23 cellular contexts compared by ENCODE assay signal in genomic region chr11:123822591-123822990, GRCh38. TPM values are rescaled to one million over a fixed set of nuclear protein-coding genes. Genes with fewer than 3 reads are reported as not detected.
DNase-seq lines count a peak whose midpoint lies in the region; ATAC-seq and TF ChIP-seq lines count a peak whose summit lies in the region.
"Had no signal": no experiment of that assay in that cellular context is flagged by ENCODE, and none has a peak within 500 bp of the region (broad histone marks: within the 10 kb centered on the region; RNA-seq: fewer than 3 reads in every experiment).

No MANE protein-coding gene starts in this region.

- H3K79me1 ChIP-seq in trophoblast cell (ENCODE audit: low read length) = no peaks in the 10 kb centered on the region

- H3K27me3 ChIP-seq in GM23338 (ENCODE audit: insufficient read depth) = no peaks in the 10 kb centered on the region
- no peaks in the 10 kb centered on the region for H3K27me3 ChIP-seq in trophoblast cell (ENCODE audit: insufficient read depth, low read length)
- no peaks in the 10 kb centered on the region for H3K27me3 ChIP-seq in suprapubic skin
- no peaks in the 10 kb centered on the region for H3K27me3 ChIP-seq in stomach

- no peaks in the 10 kb centered on the region for H3K9me2 ChIP-seq in GM23338 (ENCODE audit: insufficient read depth)

- H3K4ac ChIP-seq in trophoblast cell (ENCODE audit: low read depth, low read length) = no peak overlapping the region

- no peaks in the 10 kb centered on the region for H4K20me1 ChIP-seq in GM23338 (replicated peaks; ENCODE audit: insufficient read depth)

- no peak overlapping the region for H2BK12ac ChIP-seq in trophoblast cell (ENCODE audit: low read length)

- DNase-seq in GM23338 (ENCODE audit: low spot score) = peak; percentile 22
- DNase-seq in left colon = no peak
- peak; percentile 65 to 84 for DNase-seq in trophoblast cell
- DNase-seq in cerebellum (ENCODE audit: low spot score) = no peak
- DNase-seq in RWPE1 (ENCODE audit: low spot score) = no peak
- no peak for DNase-seq in suprapubic skin (ENCODE audit: low spot score in 2 of 2)
- DNase-seq in stomach = no peak
- DNase-seq: activated B cell treated with CpG ODN at 0.5 μM for 24 hours; activated CD8-positive, alpha-beta T cell treated with anti-CD3 and anti-CD28 coated beads, Interleukin-2, amount 10 ng/mL, durations not matched to agents 7 days and 5 days; activated naive CD8-positive, alpha-beta T cell treated with anti-CD3 and anti-CD28 coated beads, Interleukin-2, amount 50 U/mL, for 24 hours; activated T-cell treated with anti-CD3 and anti-CD28 coated beads, Interleukin-2, amount 50 U/mL, for 48 hours; central memory CD4-positive, alpha-beta T cell; effector memory CD8-positive, alpha-beta T cell; GDM1; IMR-90; NCI-H446 treated with DMSO at 0.1 percent for 48 hours; right cardiac atrium; SIG-M5; stimulated activated CD4-positive, alpha-beta T cell treated with anti-CD3 and anti-CD28 coated beads, Interleukin-1b, Interleukin-23, amount 100 ng/mL, for 48 hours had no signal

- H3K4me3 ChIP-seq in GM23338 (no peak overlapping the region), trophoblast cell (ENCODE audit: low read depth, low read length) (no peak overlapping the region), suprapubic skin (no peak overlapping the region), stomach (no peak overlapping the region)
- H3K4me3 ChIP-seq: GM12878 had no signal

- H2AFZ ChIP-seq in GM23338 = peak overlapping the region; percentile 85
- H2AFZ ChIP-seq in trophoblast cell (ENCODE audit: insufficient read depth, low read length, poor library complexity) = no peak overlapping the region

- H4K91ac ChIP-seq in trophoblast cell (ENCODE audit: low read depth, low read length) = no peak overlapping the region

- no peak overlapping the region for H3K18ac ChIP-seq in trophoblast cell (ENCODE audit: low read length)

- POLR2A ChIA-PET in RWPE1 (lab: Yijun Ruan, JAX; ENCODE audit: low non-redundant PET) = no interaction called here

- H3K4me3 Mint-ChIP-seq in GM23338 = no peak overlapping the region
- H3K4me3 Mint-ChIP-seq in activated T-helper 17 cell treated with anti-CD3 and anti-CD28 coated beads, Interleukin-2, amount 50 U/mL, for 72 hours = peak overlapping the region; percentile 54
- H3K4me3 Mint-ChIP-seq: activated B cell treated with CpG ODN at 0.5 μM for 24 hours; activated CD8-positive, alpha-beta T cell treated with anti-CD3 and anti-CD28 coated beads, Interleukin-2, amount 10 ng/mL, durations not matched to agents 7 days and 5 days; activated naive CD8-positive, alpha-beta T cell treated with anti-CD3 and anti-CD28 coated beads, Interleukin-2, amount 50 U/mL, for 24 hours; effector memory CD8-positive, alpha-beta T cell had no signal

- no peaks in the 10 kb centered on the region for H3K4me1 ChIP-seq in GM23338 (ENCODE audit: insufficient read depth)
- peaks cover 0 to 1% of the 10 kb centered on the region in 2 experiments for H3K4me1 ChIP-seq in trophoblast cell (ENCODE audit: control insufficient read depth in 1 of 2, insufficient read depth in 2 of 2, low read length in 2 of 2)
- no peaks in the 10 kb centered on the region for H3K4me1 ChIP-seq in suprapubic skin
- no peaks in the 10 kb centered on the region for H3K4me1 ChIP-seq in stomach

- no peak overlapping the region for H3K27ac Mint-ChIP-seq in GM23338
- peak overlapping the region; percentile 32 for H3K27ac Mint-ChIP-seq in activated T-helper 17 cell treated with anti-CD3 and anti-CD28 coated beads, Interleukin-2, amount 50 U/mL, for 72 hours
- H3K27ac Mint-ChIP-seq: activated B cell treated with CpG ODN at 0.5 μM for 24 hours; activated CD8-positive, alpha-beta T cell treated with anti-CD3 and anti-CD28 coated beads, Interleukin-2, amount 10 ng/mL, durations not matched to agents 7 days and 5 days; activated naive CD8-positive, alpha-beta T cell treated with anti-CD3 and anti-CD28 coated beads, Interleukin-2, amount 50 U/mL, for 24 hours; effector memory CD8-positive, alpha-beta T cell had no signal

- H4K12ac ChIP-seq in trophoblast cell (ENCODE audit: low read depth, low read length) = no peak overlapping the region

- H3K36me3 Mint-ChIP-seq in GM23338 (ENCODE audit: low read depth) = no peaks in the 10 kb centered on the region; the same call in 2 of the 3 replicates
- H3K36me3 Mint-ChIP-seq in activated T-helper 17 cell treated with anti-CD3 and anti-CD28 coated beads, Interleukin-2, amount 50 U/mL, for 72 hours (ENCODE audit: low read depth) = no peaks in the 10 kb centered on the region

- H3K4me1 Mint-ChIP-seq in GM23338 = peaks cover 4% of the 10 kb centered on the region; the same call in 1 of the 3 replicates
- H3K4me1 Mint-ChIP-seq in activated T-helper 17 cell treated with anti-CD3 and anti-CD28 coated beads, Interleukin-2, amount 50 U/mL, for 72 hours = no peaks in the 10 kb centered on the region
- H3K4me1 Mint-ChIP-seq: activated B cell treated with CpG ODN at 0.5 μM for 24 hours; activated naive CD8-positive, alpha-beta T cell treated with anti-CD3 and anti-CD28 coated beads, Interleukin-2, amount 50 U/mL, for 24 hours had no signal

- H4K8ac ChIP-seq in trophoblast cell (ENCODE audit: low read depth, low read length) = no peak overlapping the region

- no peaks in the 10 kb centered on the region for H3F3A ChIP-seq in GM23338 (replicated peaks; ENCODE audit: low read depth)

- CTCF ChIA-PET in RWPE1 (lab: Yijun Ruan, JAX) = interaction anchor here (0.8 kb wide), 1 partner anchor 179 kb away, joined by 3 read pairs; no protein-coding TSS in a partner anchor

- ATAC-seq in GM23338 (no peak), left colon (peak; percentile 44)
- ATAC-seq in activated T-helper 17 cell treated with anti-CD3 and anti-CD28 coated beads, Interleukin-2, amount 50 U/mL, for 72 hours (replicated peaks) = no peak
- ATAC-seq: activated CD8-positive, alpha-beta T cell treated with anti-CD3 and anti-CD28 coated beads, Interleukin-2, amount 10 ng/mL, durations not matched to agents 7 days and 5 days; activated naive CD8-positive, alpha-beta T cell treated with anti-CD3 and anti-CD28 coated beads, Interleukin-2, amount 50 U/mL, for 24 hours; effector memory CD8-positive, alpha-beta T cell; GM12878; right cardiac atrium had no signal

- H2BK120ac ChIP-seq in trophoblast cell (ENCODE audit: insufficient read depth, low read length, poor library complexity) = no peak overlapping the region

- TF ChIP-seq POLR2A in suprapubic skin (IDR thresholded peaks at IDR 0.05) (no peak), stomach (IDR thresholded peaks at IDR 0.05) (no peak)

- H3K14ac ChIP-seq in trophoblast cell (ENCODE audit: low read length) = no peak overlapping the region

- H3K4me2 ChIP-seq in GM23338 (no peak overlapping the region), trophoblast cell (ENCODE audit: low read length) (no peak overlapping the region)

- H3K36me3 ChIP-seq in GM23338 (ENCODE audit: insufficient read depth) (no peaks in the 10 kb centered on the region), trophoblast cell (ENCODE audit: control insufficient read depth in 1 of 2, insufficient read depth in 2 of 2, low read length in 2 of 2) (no peaks in the 10 kb centered on the region), suprapubic skin (no peaks in the 10 kb centered on the region), stomach (no peaks in the 10 kb centered on the region)

- no peaks in the 10 kb centered on the region for H3K9me3 ChIP-seq in trophoblast cell (ENCODE audit: insufficient read depth, low read depth, low read length)
- no peaks in the 10 kb centered on the region for H3K9me3 ChIP-seq in suprapubic skin
- no peaks in the 10 kb centered on the region for H3K9me3 ChIP-seq in stomach

- H3K27ac ChIP-seq in GM23338 (ENCODE audit: low read depth) (no peak overlapping the region), trophoblast cell (ENCODE audit: low read depth, low read length) (no peak overlapping the region), RWPE1 (no peak overlapping the region), suprapubic skin (no peak overlapping the region), stomach (peak overlapping the region in 1 of 5 donors; percentile 35)

- H2AK5ac ChIP-seq in trophoblast cell (ENCODE audit: low read length) = no peak overlapping the region

- no peak for TF ChIP-seq CTCF in GM23338 (conservative IDR thresholded peaks at IDR 0.05; ENCODE audit: low read depth in 2 of 2)
- TF ChIP-seq CTCF in RWPE1 (conservative IDR thresholded peaks at IDR 0.05; ENCODE audit: low read depth) = no peak
- no peak for TF ChIP-seq CTCF in suprapubic skin (IDR thresholded peaks at IDR 0.05)
- no peak for TF ChIP-seq CTCF in stomach (IDR thresholded peaks at IDR 0.05)

- H3K9me3 Mint-ChIP-seq in GM23338 = peaks cover 8% of the 10 kb centered on the region; the same call in 1 of the 3 replicates
- peaks cover 4% of the 10 kb centered on the region for H3K9me3 Mint-ChIP-seq in activated T-helper 17 cell treated with anti-CD3 and anti-CD28 coated beads, Interleukin-2, amount 50 U/mL, for 72 hours
- H3K9me3 Mint-ChIP-seq: activated B cell treated with CpG ODN at 0.5 μM for 24 hours; activated naive CD8-positive, alpha-beta T cell treated with anti-CD3 and anti-CD28 coated beads, Interleukin-2, amount 50 U/mL, for 24 hours; effector memory CD8-positive, alpha-beta T cell had no signal

- intact Hi-C loops in left colon (cut with DNase I, micrococcal nuclease) (no loop called here), stomach (cut with DNase I; ENCODE audit: low total_unique reads) (no loop called here)

- no CpG with 5 or more reads among the region's 3 CpGs for WGBS in trophoblast cell (ENCODE audit: extremely low coverage, insufficient coverage, insufficient read length)
- WGBS in suprapubic skin = 13% methylated on average over 3 of the region's 3 CpGs
- WGBS in stomach, 5 donors = 16 to 26% (median 21%) methylated on average over 3 of the region's 3 CpGs

- no peaks in the 10 kb centered on the region for H3K79me2 ChIP-seq in GM23338 (replicated peaks; ENCODE audit: insufficient read depth)
- no peaks in the 10 kb centered on the region for H3K79me2 ChIP-seq in trophoblast cell (ENCODE audit: control insufficient read depth, insufficient read depth, low read length, poor library complexity)

- H3K23ac ChIP-seq in trophoblast cell (ENCODE audit: low read length) = no peak overlapping the region

- H3K9ac ChIP-seq in trophoblast cell (ENCODE audit: low read length) = no peak overlapping the region

- peaks cover 2% of the 10 kb centered on the region for H3K27me3 Mint-ChIP-seq in GM23338 (ENCODE audit: insufficient read depth, low read depth, poor library complexity)
- H3K27me3 Mint-ChIP-seq in activated T-helper 17 cell treated with anti-CD3 and anti-CD28 coated beads, Interleukin-2, amount 50 U/mL, for 72 hours = peaks cover 9% of the 10 kb centered on the region

- H2BK5ac ChIP-seq in trophoblast cell (ENCODE audit: low read depth, low read length, poor library complexity) = no peak overlapping the region

- TF ChIP-seq EP300 in suprapubic skin (IDR thresholded peaks at IDR 0.05) (no peak), stomach (IDR thresholded peaks at IDR 0.05) (no peak)

RNA-seq across cellular contexts. Expression of gene OR6M1, which starts 16.4 kb away (rescaled TPM):
- not detected in 2 replicates for total RNA-seq in GM23338 (2014; rRNA removed; shearing (Covaris generic))
- polyA plus RNA-seq in GM23338 (2016; fragmentation: Nextera tagmentation; extraction: Ambion mirVana) (not detected in 2 replicates), stomach (not detected)
- not detected for total RNA-seq in activated T-helper 17 cell treated with anti-CD3 and anti-CD28 coated beads, Interleukin-2, amount 50 U/mL, for 72 hours
- total RNA-seq in left colon (not detected), cerebellum (not detected), suprapubic skin (not detected), stomach (not detected)
- polyA plus RNA-seq in trophoblast cell (2013) = not detected in 2 replicates
- total RNA-seq: activated B cell treated with CpG ODN at 0.5 μM for 24 hours; activated CD8-positive, alpha-beta T cell treated with anti-CD3 and anti-CD28 coated beads, Interleukin-2, amount 10 ng/mL, durations not matched to agents 7 days and 5 days; GM12878; IMR-90; liver; right cardiac atrium; subcutaneous adipose tissue had no signal
- polyA plus RNA-seq: GM12878, IMR-90, liver, right cardiac atrium had no signal

Comparison
In these comparisons a context has a peak if more than half of its experiments do, and no peak if none do; other contexts are left out.
1. DNase-seq: peak in GM23338 (single experiment) and trophoblast cell (2 of 2); none in left colon (0 of 2), cerebellum (single experiment), RWPE1 (single experiment), suprapubic skin (0 of 2) and stomach (single experiment).